ENCODE assay signal across 8 cellular contexts in genomic region chr2:221570321-221571107, GRCh38. TPM values are rescaled to one million over a fixed set of nuclear protein-coding genes. Genes with fewer than 3 reads are reported as not detected.
DNase-seq lines count a peak whose midpoint lies in the region; ATAC-seq and TF ChIP-seq lines count a peak whose summit lies in the region.

No MANE protein-coding gene starts in this region.

- H3K27ac ChIP-seq in psoas muscle, result no peak overlapping the region

- H3K27ac Mint-ChIP-seq in CD14-positive monocyte, result no peak overlapping the region
- peak overlapping the region; percentile 2 to 93 (median 92) for H3K27ac Mint-ChIP-seq in IgD-negative memory B cell

- peaks cover 0 to 9% (median 0%) of the 10 kb centered on the region in 3 donors for H3K27me3 ChIP-seq in psoas muscle (ENCODE audit: insufficient read depth in 3 of 3, low read length in 2 of 3)

- intact Hi-C loops in CD14-positive monocyte (cut with micrococcal nuclease) (loop anchor here in 1 of 2 donors (5.0 kb wide), 1 partner anchor 1833 kb away; no protein-coding TSS in a partner anchor), psoas muscle (cut with DNase I) (loop anchor here (5.0 to 10.0 kb wide), 4 partner anchors 128 to 716 kb away; no protein-coding TSS in a partner anchor)

- H3K9me3 ChIP-seq in psoas muscle, result no peaks in the 10 kb centered on the region

- H3K27me3 Mint-ChIP-seq in CD14-positive monocyte (ENCODE audit: low read depth in 3 of 3), result peaks cover 70 to 83% (median 77%) of the 10 kb centered on the region in 3 donors
- peaks cover 28% of the 10 kb centered on the region for H3K27me3 Mint-ChIP-seq in IgD-negative memory B cell

- TF ChIP-seq CTCF in CD14-positive monocyte (IDR thresholded peaks at IDR 0.05) (no peak), psoas muscle (IDR thresholded peaks at IDR 0.05) (no peak), GM20000 (IDR thresholded peaks at IDR 0.05; ENCODE audit: extremely low read depth, missing control alignments) (no peak)

- peak overlapping the region; percentile 93 for H3K4me3 ChIP-seq in psoas muscle

- H3K36me3 ChIP-seq in psoas muscle (ENCODE audit: insufficient read depth in 1 of 2, low read depth in 1 of 2), result no peaks in the 10 kb centered on the region

- WGBS in psoas muscle, 3 donors, result 9 to 21% (median 14%) methylated on average over 43 of the region's 43 CpGs

- peaks cover 10 to 25% of the 10 kb centered on the region in 2 donors for H3K36me3 Mint-ChIP-seq in CD14-positive monocyte
- no peaks in the 10 kb centered on the region for H3K36me3 Mint-ChIP-seq in IgD-negative memory B cell

- no peak for ATAC-seq in psoas muscle

- peaks cover 36% of the 10 kb centered on the region for H3K4me1 Mint-ChIP-seq in CD14-positive monocyte
- H3K4me1 Mint-ChIP-seq in IgD-negative memory B cell, result peaks cover 40 to 43% (median 42%) of the 10 kb centered on the region in 3 donors

- H3K4me1 ChIP-seq in psoas muscle, result peaks cover 19% of the 10 kb centered on the region

- peaks cover 0 to 31% (median 20%) of the 10 kb centered on the region in 7 donors for H3K9me3 Mint-ChIP-seq in CD14-positive monocyte
- H3K9me3 Mint-ChIP-seq in IgD-negative memory B cell, result peaks cover 0 to 1% (median 0%) of the 10 kb centered on the region in 3 donors

- no peak for DNase-seq in CD14-positive monocyte (ENCODE audit: low spot score)
- peak; percentile 24 to 33 for DNase-seq in activated T-cell treated with anti-CD3 and anti-CD28 coated beads, Interleukin-2, amount 50 U/mL, for 48 hours
- peak; percentile 42 for DNase-seq in glomerular visceral epithelial cell (ENCODE audit: extremely low spot score)
- DNase-seq in psoas muscle, result peak in 1 of 2 donors; percentile 13
- no peak for DNase-seq in GM20000 (ENCODE audit: low spot score)
- no peak for DNase-seq in NCI-H128 (lab: John Stamatoyannopoulos, UW; ENCODE audit: unreplicated experiment)
- DNase-seq in HT-29 (ENCODE audit: low spot score), result no peak

- H3K4me3 Mint-ChIP-seq in CD14-positive monocyte (peak overlapping the region; percentile 83 to 87), IgD-negative memory B cell (peak overlapping the region; percentile 81 to 99 (median 96))

RNA-seq across cellular contexts. Expression of gene EPHA4, which starts 1.6 kb away (rescaled TPM):
- polyA plus RNA-seq in CD14-positive monocyte, result under 1 TPM in 1 of 2 donors, not detected in 1; 0.31 TPM
- polyA plus RNA-seq in IgD-negative memory B cell, result 29.3 TPM
- total RNA-seq in psoas muscle, result 1 to 10 TPM; 3.3 to 5.9 (median 4.8) TPM
- polyA plus RNA-seq in psoas muscle, result 1 to 10 TPM in 2 of 3 donors, under 1 TPM in 1; 0.76 to 6.3 (median 1.3) TPM
- total RNA-seq in HT-29 (2014; rRNA removed; shearing (Covaris generic)), result 0.41 TPM in 1 of 2 replicates, not detected in the other

Comparison
In these comparisons a context has a peak if more than half of its experiments do, and no peak if none do; other contexts are left out.
1. DNase-seq: peak in activated T-cell treated with anti-CD3 and anti-CD28 coated beads, Interleukin-2, amount 50 U/mL, for 48 hours (2 of 2) and glomerular visceral epithelial cell (single experiment); none in CD14-positive monocyte (single experiment), GM20000 (single experiment), NCI-H128 (single experiment) and HT-29 (single experiment).
2. H3K27ac Mint-ChIP-seq: peak in IgD-negative memory B cell (3 of 3); none in CD14-positive monocyte (0 of 7).